ENCODE assay signal across 1 cellular context in genomic region chr7:155225095-155225494, GRCh38.
TF ChIP-seq lines count a peak whose summit lies in the region.

No MANE protein-coding gene starts in this region.

TF ChIP-seq in H1, 55 proteins besides CTCF, POLR2A, EP300 and RAD21 (continued from another document):
- TF ChIP-seq YY1 (IDR thresholded peaks at IDR 0.05; ENCODE audit: low read depth, low read length) (no peak), RNF2 (IDR thresholded peaks at IDR 0.05; ENCODE audit: borderline replicate concordance, low read depth, low read length, missing control alignments, poor library complexity, severe bottlenecking) (no peak)
